Comparison of ENCODE assay signal across 10 cellular contexts in genomic region chr1:31753623-31754349, GRCh38. TPM values are rescaled to one million over a fixed set of nuclear protein-coding genes. Genes with fewer than 3 reads are reported as not detected.
DNase-seq lines count a peak whose midpoint lies in the region; TF ChIP-seq lines count a peak whose summit lies in the region.
"Had no signal": no experiment of that assay in that cellular context is flagged by ENCODE, and none has a peak within 500 bp of the region (broad histone marks: within the 10 kb centered on the region; RNA-seq: fewer than 3 reads in every experiment).

No MANE protein-coding gene starts in this region.

- H3K27ac Mint-ChIP-seq in mesothelial cell of epicardium: no peak overlapping the region
- H3K27ac Mint-ChIP-seq in HFFc6: no peak overlapping the region

- H3K9me3 Mint-ChIP-seq in mesothelial cell of epicardium (no peaks in the 10 kb centered on the region), HFFc6 (no peaks in the 10 kb centered on the region)

- H3K4me3 ChIP-seq in fibroblast of pulmonary artery (replicated peaks; ENCODE audit: low read depth, low read length): no peak overlapping the region
- H3K4me3 ChIP-seq: smooth muscle cell had no signal

- H3K4me1 Mint-ChIP-seq in mesothelial cell of epicardium (peaks cover 33% of the 10 kb centered on the region), HFFc6 (ENCODE audit: low read depth) (peaks cover 71% of the 10 kb centered on the region)

- TF ChIP-seq CTCF in fibroblast of pulmonary artery (IDR thresholded peaks at IDR 0.05; ENCODE audit: low read length, missing control alignments) (no peak), mesothelial cell of epicardium (IDR thresholded peaks at IDR 0.05; ENCODE audit: unreplicated experiment) (no peak), HFFc6 (IDR thresholded peaks at IDR 0.05) (no peak)

- no peak overlapping the region for H3K4me3 Mint-ChIP-seq in mesothelial cell of epicardium
- H3K4me3 Mint-ChIP-seq in HFFc6: no peak overlapping the region

- DNase-seq in EL (peak; percentile 46), NCI-H345 treated with DMSO at 0.1 percent for 48 hours (lab: John Stamatoyannopoulos, UW; ENCODE audit: unreplicated experiment) (peak; percentile 83), fibroblast of pulmonary artery (ENCODE audit: low read depth) (peak; percentile 29), pons (ENCODE audit: low spot score) (peak; percentile 93), mesothelial cell of epicardium (ENCODE audit: low spot score in 2 of 2, unreplicated experiment in 2 of 2) (no peak), HFFc6 (no peak), SIG-M5 treated with dmso at 0.1 percent for 504 hours (lab: John Stamatoyannopoulos, UW; ENCODE audit: unreplicated experiment) (no peak)
- no peak for DNase-seq in stimulated activated CD4-positive, alpha-beta T cell treated with anti-CD3 and anti-CD28 coated beads, Interleukin-15, amount 100 ng/mL, for 24 hours
- DNase-seq: NK-92 treated with Interleukin-12 subunit alpha and Interleukin-12 subunit beta, amount 100 ng/mL, for 24 hours had no signal

- H3K27me3 Mint-ChIP-seq in mesothelial cell of epicardium (ENCODE audit: low read depth) (no peaks in the 10 kb centered on the region), HFFc6 (ENCODE audit: insufficient read depth) (peaks cover 2% of the 10 kb centered on the region; the same call in 1 of the 2 replicates)

- H3K36me3 Mint-ChIP-seq in mesothelial cell of epicardium: no peaks in the 10 kb centered on the region
- H3K36me3 Mint-ChIP-seq in HFFc6 (ENCODE audit: low read depth): no peaks in the 10 kb centered on the region

RNA-seq across cellular contexts. Expression of gene ADGRB2, which starts 10.4 kb away (rescaled TPM):
- total RNA-seq in mesothelial cell of epicardium: 21.5 to 24.0 TPM (median 21.9 TPM) in 3 replicates
- 1 to 10 TPM; 4.9 to 8.8 (median 6.4) TPM for total RNA-seq in HFFc6 (2021; fragmentation: NEBNext Ultra II Directional; extraction: Animal tissue kit (Norgen Biotek cat#: 25700))

RNA-seq across cellular contexts. Expression of gene COL16A1, which starts 50.0 kb away (rescaled TPM):
- 365 to 389 TPM (median 380 TPM) in 3 replicates for total RNA-seq in mesothelial cell of epicardium
- 100 to 1,000 TPM in 1 of 6 experiments, 10 to 100 TPM in 5; 74.1 to 100 (median 87.6) TPM for total RNA-seq in HFFc6 (2021; fragmentation: NEBNext Ultra II Directional; extraction: Animal tissue kit (Norgen Biotek cat#: 25700))

Comparison
In these comparisons a context has a peak if more than half of its experiments do, and no peak if none do; other contexts are left out.
1. DNase-seq: peak in EL (single experiment), NCI-H345 treated with DMSO at 0.1 percent for 48 hours (single experiment), fibroblast of pulmonary artery (single experiment) and pons (single experiment); none in mesothelial cell of epicardium (0 of 2), stimulated activated CD4-positive, alpha-beta T cell treated with anti-CD3 and anti-CD28 coated beads, Interleukin-15, amount 100 ng/mL, for 24 hours (single experiment), HFFc6 (single experiment) and SIG-M5 treated with dmso at 0.1 percent for 504 hours (single experiment).